Comparison of ENCODE assay signal across 1 cellular context in genomic region chr2:143705108-143705686, GRCh38.
TF ChIP-seq lines count a peak whose summit lies in the region.

No MANE protein-coding gene starts in this region.

TF ChIP-seq in HEK293, 187 proteins besides CTCF, POLR2A, EP300 and RAD21 (continued from another document):
- TF ChIP-seq ZBTB10 (tag by site-specific recombination; IDR thresholded peaks at IDR 0.05) (no peak), ZNF510 (tag by site-specific recombination; IDR thresholded peaks at IDR 0.05; ENCODE audit: insufficient replicate concordance) (no peak), ZNF837 (tag by site-specific recombination; IDR thresholded peaks at IDR 0.05) (no peak), PRDM1 (tag by site-specific recombination; IDR thresholded peaks at IDR 0.05) (no peak), ZBTB8A (tag by site-specific recombination; IDR thresholded peaks at IDR 0.05) (peak; percentile 52; the same call in 1 of the 2 replicates), IKZF3 (tag by site-specific recombination; IDR thresholded peaks at IDR 0.05) (no peak), ZNF549 (tag by site-specific recombination; IDR thresholded peaks at IDR 0.05) (no peak), GFI1B (tag by site-specific recombination; IDR thresholded peaks at IDR 0.05) (no peak), ZNF830 (tag by site-specific recombination; IDR thresholded peaks at IDR 0.05; ENCODE audit: low read depth) (no peak), ZNF398 (tag by site-specific recombination; IDR thresholded peaks at IDR 0.05) (no peak), AEBP2 (tag by site-specific recombination; IDR thresholded peaks at IDR 0.05; ENCODE audit: borderline replicate concordance) (no peak), KLF8 (tag by site-specific recombination; IDR thresholded peaks at IDR 0.05) (no peak), FEZF1 (tag by site-specific recombination; IDR thresholded peaks at IDR 0.05) (peak; percentile 83), ZNF660 (tag by site-specific recombination; IDR thresholded peaks at IDR 0.05) (peak; percentile 25; the same call in 1 of the 2 replicates), TCF7L2 (IDR thresholded peaks at IDR 0.05; ENCODE audit: borderline replicate concordance, low read depth, low read length) (no peak; the same call in 1 of the 2 replicates), ZNF24 (tag by site-specific recombination; IDR thresholded peaks at IDR 0.05) (0 out of 2 replicates have a peak, but pooled peaks have one; percentile 34), ZNF843 (tag by site-specific recombination; IDR thresholded peaks at IDR 0.05) (peak; percentile 94), ZBTB1 (tag by site-specific recombination; IDR thresholded peaks at IDR 0.05) (0 out of 2 replicates have a peak, but pooled peaks have one; percentile 18), EGR2 (tag by site-specific recombination; IDR thresholded peaks at IDR 0.05; ENCODE audit: low read depth) (no peak), GLI4 (tag by site-specific recombination; IDR thresholded peaks at IDR 0.05) (no peak), ZNF518A (tag by site-specific recombination; conservative IDR thresholded peaks at IDR 0.05; ENCODE audit: low read depth) (0 out of 2 replicates have a peak, but pooled peaks have one; percentile 18), ZNF211 (tag by site-specific recombination; IDR thresholded peaks at IDR 0.05; ENCODE audit: low read depth) (no peak), ZNF341 (tag by site-specific recombination; IDR thresholded peaks at IDR 0.05; ENCODE audit: low read depth) (no peak), ZBTB7A (tag by site-specific recombination; IDR thresholded peaks at IDR 0.05; ENCODE audit: low read depth) (no peak), ZSCAN4 (tag by site-specific recombination; IDR thresholded peaks at IDR 0.05) (no peak), ZSCAN18 (tag by site-specific recombination; IDR thresholded peaks at IDR 0.05) (no peak)
